In genomic region chr3:129657261-129658046, GRCh38 we compare ENCODE assay signal across 13 cellular contexts. TPM values are rescaled to one million over a fixed set of nuclear protein-coding genes. Genes with fewer than 3 reads are reported as not detected.
DNase-seq lines count a peak whose midpoint lies in the region; ATAC-seq and TF ChIP-seq lines count a peak whose summit lies in the region.
"Had no signal": no experiment of that assay in that cellular context is flagged by ENCODE, and none has a peak within 500 bp of the region (broad histone marks: within the 10 kb centered on the region; RNA-seq: fewer than 3 reads in every experiment).

No MANE protein-coding gene starts in this region.

- H3K27me3 ChIP-seq in hepatocyte, result no peaks in the 10 kb centered on the region
- H3K27me3 ChIP-seq in smooth muscle cell (ENCODE audit: low read depth), result no peaks in the 10 kb centered on the region
- H3K27me3 ChIP-seq: ovary had no signal

- no peaks in the 10 kb centered on the region for H4K20me1 ChIP-seq in hepatocyte (ENCODE audit: insufficient read depth, poor library complexity, severe bottlenecking)
- H4K20me1 ChIP-seq in smooth muscle cell (ENCODE audit: low read depth), result no peaks in the 10 kb centered on the region

- intact Hi-C loops in Right ventricle myocardium superior (cut with DNase I), result no loop called here
- intact Hi-C loops in cardiac septum (cut with DNase I), result loop anchor here (5.0 kb wide), 1 partner anchor 65 kb away; no protein-coding TSS in a partner anchor

- peaks cover 13% of the 10 kb centered on the region for H3K4me1 ChIP-seq in hepatocyte (ENCODE audit: insufficient read depth)
- H3K4me1 ChIP-seq in smooth muscle cell (ENCODE audit: low read depth), result peaks cover 14% of the 10 kb centered on the region

- TF ChIP-seq CTCF in hepatocyte (IDR thresholded peaks at IDR 0.05; ENCODE audit: poor library complexity), result no peak
- TF ChIP-seq CTCF in smooth muscle cell (IDR thresholded peaks at IDR 0.05; ENCODE audit: borderline replicate concordance, insufficient read depth, poor library complexity, severe bottlenecking), result no peak

- H3K27ac ChIP-seq in hepatocyte (peak overlapping the region; percentile 6), smooth muscle cell (ENCODE audit: low read depth) (peak overlapping the region; percentile 17)

- DNase-seq in Right ventricle myocardium superior (no peak), cardiac septum (ENCODE audit: low spot score) (no peak), astrocyte of the hippocampus (ENCODE audit: low read depth, low spot score) (peak; percentile 42), hepatocyte (ENCODE audit: low spot score) (no peak), smooth muscle cell (lab: John Stamatoyannopoulos, UW; ENCODE audit: unreplicated experiment) (no peak)
- no peak for DNase-seq in activated T-cell treated with anti-CD3 and anti-CD28 coated beads, Interleukin-2, amount 50 U/mL, for 1 hour
- DNase-seq: activated CD8-positive, alpha-beta memory T cell treated with anti-CD3 and anti-CD28 coated beads for 24 hours; immature natural killer cell; NK-92 treated with Interleukin-12 subunit alpha and Interleukin-12 subunit beta, amount 100 ng/mL, for 24 hours; ovary; stimulated activated CD4-positive, alpha-beta T cell treated with anti-CD3 and anti-CD28 coated beads, Interleukin-4, amount 100 ng/mL, for 24 hours had no signal

- H3K4me2 ChIP-seq in hepatocyte, result no peak overlapping the region
- H3K4me2 ChIP-seq in smooth muscle cell, result no peak overlapping the region

- H3F3A ChIP-seq in smooth muscle cell (ENCODE audit: low read depth), result no peaks in the 10 kb centered on the region

- no peak overlapping the region for H3K4me3 ChIP-seq in hepatocyte
- H3K4me3 ChIP-seq in smooth muscle cell, result no peak overlapping the region
- H3K4me3 ChIP-seq: ovary had no signal

- ATAC-seq in Right ventricle myocardium superior (ENCODE audit: poor library complexity) (peak; percentile 46), GM21825 (IDR thresholded peaks at IDR 0.05; ENCODE audit: unreplicated experiment) (no peak), HG02571 (IDR thresholded peaks at IDR 0.05; ENCODE audit: unreplicated experiment) (no peak)

- WGBS in hepatocyte (ENCODE audit: low lambda C conversion rate, missing lambda C conversion rate), result 89% methylated on average over 2 of the region's 2 CpGs
- WGBS in smooth muscle cell (ENCODE audit: low lambda C conversion rate), result 94% methylated on average over 2 of the region's 2 CpGs

- H3K79me2 ChIP-seq in hepatocyte, result peaks cover 27% of the 10 kb centered on the region
- H3K79me2 ChIP-seq in smooth muscle cell (ENCODE audit: low read depth), result peaks cover 28% of the 10 kb centered on the region

- no peaks in the 10 kb centered on the region for H3K36me3 ChIP-seq in hepatocyte (replicated peaks; ENCODE audit: insufficient read depth, low read depth)
- no peaks in the 10 kb centered on the region for H3K36me3 ChIP-seq in smooth muscle cell (ENCODE audit: low read depth)
- H3K36me3 ChIP-seq: ovary had no signal

- no peaks in the 10 kb centered on the region for H3K9me3 ChIP-seq in hepatocyte (ENCODE audit: low read depth)
- no peaks in the 10 kb centered on the region for H3K9me3 ChIP-seq in smooth muscle cell (replicated peaks; ENCODE audit: low read depth)
- H3K9me3 ChIP-seq: ovary had no signal

- H2AFZ ChIP-seq in hepatocyte, result no peak overlapping the region
- no peak overlapping the region for H2AFZ ChIP-seq in smooth muscle cell (ENCODE audit: low read depth)

- no peak overlapping the region for H3K9ac ChIP-seq in smooth muscle cell (ENCODE audit: low read depth)

- H3K9me2 ChIP-seq in hepatocyte (replicated peaks; ENCODE audit: insufficient read depth), result no peaks in the 10 kb centered on the region

RNA-seq across cellular contexts. Expression of gene PLXND1, which starts 51.0 kb away (rescaled TPM):
- total RNA-seq in Right ventricle myocardium superior (53.1 TPM), cardiac septum (54.8 TPM), hepatocyte (22.0 and 45.3 TPM in 2 replicates), smooth muscle cell (71.2 and 94.3 TPM in 2 replicates)
- polyA plus RNA-seq in hepatocyte (24.9 and 36.3 TPM in 2 replicates), smooth muscle cell (75.8 and 130 TPM in 2 replicates)
